In the genomic region with DNA sequence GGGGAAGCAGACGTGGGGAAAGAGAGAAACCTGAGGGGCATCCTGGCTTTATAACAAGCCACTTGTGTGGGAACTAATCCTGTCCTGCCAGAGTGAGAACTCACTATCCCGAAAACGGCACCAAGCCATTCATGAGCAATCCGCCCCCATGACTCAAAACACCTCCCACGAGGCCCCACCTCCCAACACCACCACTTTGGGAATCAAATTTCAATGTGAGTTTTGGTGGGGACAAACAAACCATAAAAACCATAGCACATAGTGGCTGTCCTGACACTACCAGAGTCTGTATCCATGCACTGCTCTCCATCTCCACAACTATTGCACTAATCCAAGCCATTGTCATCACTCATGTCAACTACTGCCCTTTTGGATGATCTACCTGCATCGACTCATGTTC, we compare ENCODE assay signal across 21 cellular contexts. TPM values are rescaled to one million over a fixed set of nuclear protein-coding genes. Genes with fewer than 3 reads are reported as not detected.
DNase-seq lines count a peak whose midpoint lies in the region; ATAC-seq, FAIRE-seq and TF ChIP-seq lines count a peak whose summit lies in the region.
"Had no signal": no experiment of that assay in that cellular context is flagged by ENCODE, and none has a peak within 500 bp of the region (broad histone marks: within the 10 kb centered on the region; RNA-seq: fewer than 3 reads in every experiment).

No MANE protein-coding gene starts in this region.

- no peaks in the 10 kb centered on the region for H3K36me3 Mint-ChIP-seq in astrocyte (ENCODE audit: low read depth, unreplicated experiment)
- H3K36me3 Mint-ChIP-seq in stimulated activated naive B cell treated with anti-CD40 and anti-IgM and Interleukin-4, amounts not matched to agents 10 μg/mL and 1 μg/mL and 100 μg/mL, for 72 hours: no peaks in the 10 kb centered on the region
- H3K36me3 Mint-ChIP-seq in naive thymus-derived CD4-positive, alpha-beta T cell: no peaks in the 10 kb centered on the region
- H3K36me3 Mint-ChIP-seq: CD14-positive monocyte; CD4-positive, alpha-beta memory T cell; IgD-negative memory B cell had no signal

- no peak overlapping the region for H3K4me3 Mint-ChIP-seq in astrocyte (ENCODE audit: unreplicated experiment)
- H3K4me3 Mint-ChIP-seq in stimulated activated naive B cell treated with anti-CD40 and anti-IgM and Interleukin-4, amounts not matched to agents 10 μg/mL and 1 μg/mL and 100 μg/mL, for 72 hours: no peak overlapping the region
- no peak overlapping the region for H3K4me3 Mint-ChIP-seq in naive thymus-derived CD4-positive, alpha-beta T cell
- H3K4me3 Mint-ChIP-seq: CD14-positive monocyte; CD4-positive, alpha-beta memory T cell; IgD-negative memory B cell had no signal

- POLR2A ChIA-PET in PC-3 (lab: Charles Lee; ENCODE audit: unreplicated experiment): no interaction called here
- POLR2A ChIA-PET in naive thymus-derived CD4-positive, alpha-beta T cell (lab: Charles Lee): no interaction called here

- no peaks in the 10 kb centered on the region for H3K4me1 Mint-ChIP-seq in astrocyte (ENCODE audit: low read depth, unreplicated experiment)
- no peaks in the 10 kb centered on the region for H3K4me1 Mint-ChIP-seq in stimulated activated naive B cell treated with anti-CD40 and anti-IgM and Interleukin-4, amounts not matched to agents 10 μg/mL and 1 μg/mL and 100 μg/mL, for 72 hours
- no peaks in the 10 kb centered on the region for H3K4me1 Mint-ChIP-seq in naive thymus-derived CD4-positive, alpha-beta T cell
- H3K4me1 Mint-ChIP-seq: CD4-positive, alpha-beta memory T cell had no signal

- ATAC-seq in PC-3: peak; percentile 64
- ATAC-seq in stimulated activated naive B cell treated with anti-CD40 and anti-IgM and Interleukin-4, amounts not matched to agents 10 μg/mL and 1 μg/mL and 100 μg/mL, for 72 hours (replicated peaks): no peak
- no peak for ATAC-seq in naive thymus-derived CD4-positive, alpha-beta T cell
- ATAC-seq: HCT116, HepG2 had no signal

- TF ChIP-seq CTCF in PC-3 (conservative IDR thresholded peaks at IDR 0.05; ENCODE audit: low read depth, low read length) (no peak), astrocyte (IDR thresholded peaks at IDR 0.05; ENCODE audit: insufficient read depth, low read depth, low read length) (no peak)

- no peak overlapping the region for H3K27ac Mint-ChIP-seq in astrocyte (ENCODE audit: unreplicated experiment)
- H3K27ac Mint-ChIP-seq in stimulated activated naive B cell treated with anti-CD40 and anti-IgM and Interleukin-4, amounts not matched to agents 10 μg/mL and 1 μg/mL and 100 μg/mL, for 72 hours: no peak overlapping the region
- H3K27ac Mint-ChIP-seq in naive thymus-derived CD4-positive, alpha-beta T cell: peak overlapping the region in 1 of 9 donors; percentile 18
- H3K27ac Mint-ChIP-seq: IgD-negative memory B cell had no signal

- H3K27ac ChIP-seq in PC-3 (ENCODE audit: low read length): no peak overlapping the region
- no peak overlapping the region for H3K27ac ChIP-seq in astrocyte (ENCODE audit: low read depth, low read length)
- no peak overlapping the region for H3K27ac ChIP-seq in naive thymus-derived CD4-positive, alpha-beta T cell (ENCODE audit: low read depth, low read length)
- H3K27ac ChIP-seq: BLaER1 had no signal

- no peaks in the 10 kb centered on the region for H3F3A ChIP-seq in PC-3 (ENCODE audit: low read length, unreplicated experiment)

- H3K4me1 ChIP-seq in PC-3 (ENCODE audit: insufficient read depth, low read length) (no peaks in the 10 kb centered on the region), astrocyte (ENCODE audit: insufficient read depth, low read length) (no peaks in the 10 kb centered on the region)
- H3K4me1 ChIP-seq in naive thymus-derived CD4-positive, alpha-beta T cell (ENCODE audit: control insufficient read depth in 2 of 2, insufficient read depth in 2 of 2, low read length in 2 of 2): no peaks in the 10 kb centered on the region
- H3K4me1 ChIP-seq: BLaER1 had no signal

- no peak overlapping the region for H3K9ac ChIP-seq in PC-3 (ENCODE audit: low read length)
- H3K9ac ChIP-seq in astrocyte (ENCODE audit: low read length): no peak overlapping the region
- H3K9ac ChIP-seq: BLaER1 had no signal

- H3K9me2 ChIP-seq in PC-3 (replicated peaks; ENCODE audit: low read length): no peaks in the 10 kb centered on the region

- no peaks in the 10 kb centered on the region for H3K79me2 ChIP-seq in PC-3 (ENCODE audit: low read length)
- H3K79me2 ChIP-seq in astrocyte (ENCODE audit: insufficient read depth, low read length): no peaks in the 10 kb centered on the region

- H3K27me3 ChIP-seq in PC-3 (ENCODE audit: low read length): no peaks in the 10 kb centered on the region
- no peaks in the 10 kb centered on the region for H3K27me3 ChIP-seq in astrocyte (ENCODE audit: insufficient read depth, low read length)
- no peaks in the 10 kb centered on the region for H3K27me3 ChIP-seq in naive thymus-derived CD4-positive, alpha-beta T cell (ENCODE audit: control insufficient read depth in 2 of 2, insufficient read depth in 2 of 2, low read length in 2 of 2)
- H3K27me3 ChIP-seq: BLaER1 had no signal

- DNase-seq in EH (ENCODE audit: low read depth) (peak; percentile 3), PC-3 (peak; percentile 47), astrocyte (ENCODE audit: low read depth) (no peak), ureter (ENCODE audit: low spot score) (peak; percentile 8)
- no peak for DNase-seq in central memory CD4-positive, alpha-beta T cell
- DNase-seq in stimulated activated naive B cell treated with anti-CD40 and anti-IgM and Interleukin-4, amounts not matched to agents 10 μg/mL and 1 μg/mL and 100 μg/mL, for 72 hours: no peak
- no peak for DNase-seq in naive thymus-derived CD4-positive, alpha-beta T cell
- DNase-seq: 8988T; CD4-positive, alpha-beta memory T cell; DMS153; DMS79; GOT3; H7 had no signal

- no TSS peak for BruUV-seq in PC-3 (replicated peaks; lab: Mats Ljungman, UMichigan)

- CTCF ChIA-PET in PC-3 (lab: Charles Lee): no interaction called here
- CTCF ChIA-PET in naive thymus-derived CD4-positive, alpha-beta T cell (lab: Charles Lee): no interaction called here

- H3K4me3 ChIP-seq in PC-3 (ENCODE audit: low read length) (no peak overlapping the region), astrocyte (ENCODE audit: insufficient read depth, low read depth, low read length) (no peak overlapping the region)
- no peak overlapping the region for H3K4me3 ChIP-seq in naive thymus-derived CD4-positive, alpha-beta T cell (ENCODE audit: low read length)
- H3K4me3 ChIP-seq: BLaER1 had no signal

- no peak overlapping the region for H3K4me2 ChIP-seq in PC-3 (ENCODE audit: low read length)
- H3K4me2 ChIP-seq in astrocyte (ENCODE audit: low read length): no peak overlapping the region
- H3K4me2 ChIP-seq: BLaER1 had no signal

- no peak overlapping the region for H2AFZ ChIP-seq in PC-3 (ENCODE audit: low read length)
- H2AFZ ChIP-seq in astrocyte (ENCODE audit: low read depth, low read length): no peak overlapping the region

- no peaks in the 10 kb centered on the region for H3K27me3 Mint-ChIP-seq in astrocyte (ENCODE audit: low read depth, unreplicated experiment)
- no peaks in the 10 kb centered on the region for H3K27me3 Mint-ChIP-seq in stimulated activated naive B cell treated with anti-CD40 and anti-IgM and Interleukin-4, amounts not matched to agents 10 μg/mL and 1 μg/mL and 100 μg/mL, for 72 hours
- peaks cover 0 to 2% (median 0%) of the 10 kb centered on the region in 5 donors for H3K27me3 Mint-ChIP-seq in naive thymus-derived CD4-positive, alpha-beta T cell
- H3K27me3 Mint-ChIP-seq: IgD-negative memory B cell had no signal

- H3K9me3 Mint-ChIP-seq in astrocyte (ENCODE audit: unreplicated experiment): peaks cover 3% of the 10 kb centered on the region
- H3K9me3 Mint-ChIP-seq in stimulated activated naive B cell treated with anti-CD40 and anti-IgM and Interleukin-4, amounts not matched to agents 10 μg/mL and 1 μg/mL and 100 μg/mL, for 72 hours: no peaks in the 10 kb centered on the region
- H3K9me3 Mint-ChIP-seq in naive thymus-derived CD4-positive, alpha-beta T cell: no peaks in the 10 kb centered on the region
- H3K9me3 Mint-ChIP-seq: CD4-positive, alpha-beta memory T cell; IgD-negative memory B cell had no signal

- H4K20me1 ChIP-seq in PC-3 (ENCODE audit: low read length): no peaks in the 10 kb centered on the region
- no peaks in the 10 kb centered on the region for H4K20me1 ChIP-seq in astrocyte (ENCODE audit: insufficient read depth, low read length)
- H4K20me1 ChIP-seq: BLaER1 had no signal

- H3K36me3 ChIP-seq in PC-3 (ENCODE audit: low read depth, low read length) (no peaks in the 10 kb centered on the region), astrocyte (ENCODE audit: insufficient read depth, low read length) (no peaks in the 10 kb centered on the region)
- H3K36me3 ChIP-seq in naive thymus-derived CD4-positive, alpha-beta T cell (ENCODE audit: control insufficient read depth in 2 of 3, insufficient read depth in 3 of 3, low read length in 3 of 3): no peaks in the 10 kb centered on the region
- H3K36me3 ChIP-seq: BLaER1 had no signal

- FAIRE-seq in astrocyte (lab: Jason Lieb, UNC): peak; percentile 43
- FAIRE-seq: G401.6, GM18507, HepG2 had no signal

- H3K9me3 ChIP-seq in PC-3 (ENCODE audit: low read length): no peaks in the 10 kb centered on the region
- H3K9me3 ChIP-seq in astrocyte (ENCODE audit: insufficient read depth, low read depth, low read length): no peaks in the 10 kb centered on the region
- no peaks in the 10 kb centered on the region for H3K9me3 ChIP-seq in naive thymus-derived CD4-positive, alpha-beta T cell (ENCODE audit: control insufficient read depth in 2 of 3, low read length in 3 of 3)
- H3K9me3 ChIP-seq: BLaER1 had no signal

- intact Hi-C loops in PC-3 (cut with micrococcal nuclease): no loop called here
- intact Hi-C loops in naive thymus-derived CD4-positive, alpha-beta T cell (cut with micrococcal nuclease): no loop called here

RNA-seq across cellular contexts. Expression of a gene that starts 28.5 kb away (rescaled TPM):
- 28.9 and 39.1 TPM in 2 replicates for total RNA-seq in PC-3 (2014; rRNA removed)
- 24.7 and 25.3 TPM in 2 replicates for total RNA-seq in astrocyte
- total RNA-seq in ureter: 19.0 TPM
- total RNA-seq in naive thymus-derived CD4-positive, alpha-beta T cell: 100 to 1,000 TPM; 151 to 315 (median 221) TPM
- polyA plus RNA-seq in naive thymus-derived CD4-positive, alpha-beta T cell: 100 to 1,000 TPM; 197 to 296 TPM

RNA-seq across cellular contexts. Expression of a gene that starts 36.9 kb away (rescaled TPM):
- total RNA-seq in PC-3 (2014; rRNA removed) (2.3 and 2.5 TPM in 2 replicates), astrocyte (0.54 TPM in 1 of 2 replicates, not detected in the other), ureter (0.57 TPM)
- 1 to 10 TPM in 4 of 5 experiments, under 1 TPM in 1; 0.50 to 2.9 (median 2.5) TPM for total RNA-seq in naive thymus-derived CD4-positive, alpha-beta T cell
- polyA plus RNA-seq in naive thymus-derived CD4-positive, alpha-beta T cell: 1 to 10 TPM; 1.6 to 3.1 TPM
- total RNA-seq: A673 had no signal

Comparison
In these comparisons a context has a peak if more than half of its experiments do, and no peak if none do; other contexts are left out.
1. DNase-seq: peak in EH (single experiment), PC-3 (single experiment) and ureter (single experiment); none in astrocyte (single experiment), central memory CD4-positive, alpha-beta T cell (single experiment), stimulated activated naive B cell treated with anti-CD40 and anti-IgM and Interleukin-4, amounts not matched to agents 10 μg/mL and 1 μg/mL and 100 μg/mL, for 72 hours (single experiment) and naive thymus-derived CD4-positive, alpha-beta T cell (0 of 9).